In genomic region chr18:8254664-8255063, GRCh38 we compare ENCODE assay signal across 1 cellular context.
TF ChIP-seq lines count a peak whose summit lies in the region.

No MANE protein-coding gene starts in this region.

TF ChIP-seq in IMR-90, 13 proteins besides CTCF, POLR2A, EP300 and RAD21:
- TF ChIP-seq FOS (IDR thresholded peaks at IDR 0.05; ENCODE audit: low read depth, low read length) (no peak), MAZ (IDR thresholded peaks at IDR 0.05; ENCODE audit: borderline replicate concordance, low read depth, low read length) (no peak), USF2 (IDR thresholded peaks at IDR 0.05; ENCODE audit: low read depth, low read length) (no peak), BHLHE40 (IDR thresholded peaks at IDR 0.05; ENCODE audit: low read depth, low read length) (no peak), RCOR1 (IDR thresholded peaks at IDR 0.05; ENCODE audit: insufficient replicate concordance, low read length) (no peak)
